1 cellular context compared by ENCODE assay signal in genomic region chr15:94266000-94266399, GRCh38.
TF ChIP-seq lines count a peak whose summit lies in the region.

No MANE protein-coding gene starts in this region.

TF ChIP-seq in HepG2, 621 proteins besides CTCF, POLR2A, EP300 and RAD21:
- TF ChIP-seq RNF2 (conservative IDR thresholded peaks at IDR 0.05; ENCODE audit: low read depth): no peak
- TF ChIP-seq WIZ (CRISPR knock-in tag; IDR thresholded peaks at IDR 0.05): no peak
- no peak for TF ChIP-seq NFYB (CRISPR knock-in tag; IDR thresholded peaks at IDR 0.05)
- no peak for TF ChIP-seq TBX2 (CRISPR knock-in tag; IDR thresholded peaks at IDR 0.05; ENCODE audit: borderline replicate concordance)
- TF ChIP-seq ZNF260 (CRISPR knock-in tag; IDR thresholded peaks at IDR 0.05; ENCODE audit: borderline replicate concordance, low read depth): no peak
- TF ChIP-seq ZNF574 (CRISPR knock-in tag; IDR thresholded peaks at IDR 0.05): no peak
- peak; percentile 19; the same call in 1 of the 2 replicates for TF ChIP-seq CEBPG (CRISPR knock-in tag; IDR thresholded peaks at IDR 0.05)
- TF ChIP-seq ZNF343 (CRISPR knock-in tag; IDR thresholded peaks at IDR 0.05): no peak
- TF ChIP-seq REL (CRISPR knock-in tag; conservative IDR thresholded peaks at IDR 0.05): no peak
- TF ChIP-seq FOSL2 (CRISPR knock-in tag; IDR thresholded peaks at IDR 0.05): peak; percentile 74
- peak; percentile 52; the same call in 1 of the 2 replicates for TF ChIP-seq CEBPB (IDR thresholded peaks at IDR 0.05; ENCODE audit: borderline replicate concordance, low read depth, low read length)
- TF ChIP-seq BATF2 (CRISPR knock-in tag; IDR thresholded peaks at IDR 0.05): no peak
- no peak for TF ChIP-seq HNRNPUL1 (IDR thresholded peaks at IDR 0.05; ENCODE audit: low read depth, low read length)
